In genomic region chr20:10427060-10427692, GRCh38 we compare ENCODE assay signal across 8 cellular contexts.
A peak's percentile ranks its signal among the peaks of the same experiment; 100 is the strongest.
DNase-seq lines count a peak whose midpoint lies in the region; ATAC-seq and TF ChIP-seq lines count a peak whose summit lies in the region.
"Had no signal": no experiment of that assay in that cellular context is flagged by ENCODE, and none has a peak within 500 bp of the region (broad histone marks: within the 10 kb centered on the region; RNA-seq: fewer than 3 reads in every experiment).

No MANE protein-coding gene starts in this region.

- H3K36me3 Mint-ChIP-seq in central memory CD8-positive, alpha-beta T cell (ENCODE audit: insufficient read depth), result peaks cover 10% of the 10 kb centered on the region

- H3K4me1 Mint-ChIP-seq in central memory CD8-positive, alpha-beta T cell, result peaks cover 35% of the 10 kb centered on the region

- peak; percentile 65 for DNase-seq in EL
- peak; percentile 45 for DNase-seq in SW480 (ENCODE audit: low spot score)
- DNase-seq in central memory CD8-positive, alpha-beta T cell (ENCODE audit: low spot score in 2 of 2), result no peak
- peak; percentile 82 for DNase-seq in left kidney (ENCODE audit: low read depth, low spot score)
- peak; percentile 49 for DNase-seq in stimulated activated naive CD8-positive, alpha-beta T cell treated with anti-CD3 and anti-CD28 coated beads, Interleukin-15, Interleukin-2, amounts not matched to agents 100 U/mL and 50 U/mL, for 24 hours

- H3K9me3 Mint-ChIP-seq in central memory CD8-positive, alpha-beta T cell, result no peaks in the 10 kb centered on the region
- H3K9me3 Mint-ChIP-seq: activated naive CD4-positive, alpha-beta T cell treated with anti-CD3 and anti-CD28 coated beads, Interleukin-2, amount 50 U/mL, for 24 hours had no signal

- H3K27ac Mint-ChIP-seq in central memory CD8-positive, alpha-beta T cell (ENCODE audit: low read depth), result peak overlapping the region; percentile 54
- H3K27ac Mint-ChIP-seq: activated naive CD4-positive, alpha-beta T cell treated with anti-CD3 and anti-CD28 coated beads, Interleukin-2, amount 50 U/mL, for 24 hours had no signal

- H3K27me3 Mint-ChIP-seq in central memory CD8-positive, alpha-beta T cell, result no peaks in the 10 kb centered on the region
- H3K27me3 Mint-ChIP-seq: activated naive CD4-positive, alpha-beta T cell treated with anti-CD3 and anti-CD28 coated beads, Interleukin-2, amount 50 U/mL, for 24 hours had no signal

- peak; percentile 49 for ATAC-seq in central memory CD8-positive, alpha-beta T cell (replicated peaks; ENCODE audit: extremely low read depth, poor library complexity, severe bottlenecking)
- no peak for ATAC-seq in stimulated activated naive CD8-positive, alpha-beta T cell treated with anti-CD3 and anti-CD28 coated beads, Interleukin-15, Interleukin-2, amounts not matched to agents 100 U/mL and 50 U/mL, for 24 hours
- no peak for ATAC-seq in HG02852 (IDR thresholded peaks at IDR 0.05; ENCODE audit: unreplicated experiment)

- H3K4me3 Mint-ChIP-seq in central memory CD8-positive, alpha-beta T cell, result peak overlapping the region; percentile 23
- H3K4me3 Mint-ChIP-seq: activated naive CD4-positive, alpha-beta T cell treated with anti-CD3 and anti-CD28 coated beads, Interleukin-2, amount 50 U/mL, for 24 hours had no signal

- TF ChIP-seq CTCF in LNCAP (IDR thresholded peaks at IDR 0.05), result peak; percentile 89

Comparison
In these comparisons a context has a peak if more than half of its experiments do, and no peak if none do; other contexts are left out.
1. DNase-seq: peak in EL (single experiment), SW480 (single experiment), left kidney (single experiment) and stimulated activated naive CD8-positive, alpha-beta T cell treated with anti-CD3 and anti-CD28 coated beads, Interleukin-15, Interleukin-2, amounts not matched to agents 100 U/mL and 50 U/mL, for 24 hours (single experiment); none in central memory CD8-positive, alpha-beta T cell (0 of 2).